16 cellular contexts compared by ENCODE assay signal in genomic region chr11:122105009-122105828, GRCh38. TPM values are rescaled to one million over a fixed set of nuclear protein-coding genes. Genes with fewer than 3 reads are reported as not detected.
DNase-seq lines count a peak whose midpoint lies in the region; ATAC-seq, FAIRE-seq and TF ChIP-seq lines count a peak whose summit lies in the region.
"Had no signal": no experiment of that assay in that cellular context is flagged by ENCODE, and none has a peak within 500 bp of the region (broad histone marks: within the 10 kb centered on the region; RNA-seq: fewer than 3 reads in every experiment).

No MANE protein-coding gene starts in this region.

- H4K20me1 ChIP-seq in astrocyte (ENCODE audit: insufficient read depth, low read length), result peaks cover 76% of the 10 kb centered on the region
- H4K20me1 ChIP-seq: BLaER1 had no signal

- H3K4me3 Mint-ChIP-seq in astrocyte (ENCODE audit: unreplicated experiment), result peak overlapping the region; percentile 29
- H3K4me3 Mint-ChIP-seq: stimulated activated memory B cell treated with anti-CD40 and anti-IgM and Interleukin-4, amounts not matched to agents 10 μg/mL and 1 μg/mL and 100 μg/mL, for 72 hours had no signal

- H3K36me3 ChIP-seq in astrocyte (ENCODE audit: insufficient read depth, low read length), result peaks cover 45% of the 10 kb centered on the region
- H3K36me3 ChIP-seq: BLaER1, esophagus squamous epithelium, SJCRH30 had no signal

- peak overlapping the region; percentile 87 for H3K4me2 ChIP-seq in astrocyte (ENCODE audit: low read length)
- H3K4me2 ChIP-seq: BLaER1 had no signal

- H3K27me3 ChIP-seq in astrocyte (ENCODE audit: insufficient read depth, low read length), result no peaks in the 10 kb centered on the region
- H3K27me3 ChIP-seq: SJCRH30 had no signal

- peak overlapping the region; percentile 48 for H3K9ac ChIP-seq in astrocyte (ENCODE audit: low read length)
- H3K9ac ChIP-seq: BLaER1 had no signal

- peaks cover 1% of the 10 kb centered on the region for H3K9me3 Mint-ChIP-seq in astrocyte (ENCODE audit: unreplicated experiment)

- peaks cover 19% of the 10 kb centered on the region for H3K4me1 Mint-ChIP-seq in astrocyte (ENCODE audit: low read depth, unreplicated experiment)

- FAIRE-seq in astrocyte (lab: Jason Lieb, UNC), result no peak

- H3K4me1 ChIP-seq in astrocyte (ENCODE audit: insufficient read depth, low read length), result peaks cover 66% of the 10 kb centered on the region
- H3K4me1 ChIP-seq: BLaER1, SJCRH30 had no signal

- no peaks in the 10 kb centered on the region for H3K27me3 Mint-ChIP-seq in astrocyte (ENCODE audit: low read depth, unreplicated experiment)

- no peak overlapping the region for H2AFZ ChIP-seq in astrocyte (ENCODE audit: low read depth, low read length)

- TF ChIP-seq CTCF in astrocyte (IDR thresholded peaks at IDR 0.05; ENCODE audit: insufficient read depth, low read depth, low read length), result no peak

- DNase-seq in Ammon's horn (ENCODE audit: low spot score) (peak; percentile 69), LoVo (ENCODE audit: low spot score) (peak; percentile 6), astrocyte (ENCODE audit: low read depth) (peak; percentile 59), midbrain (lab: John Stamatoyannopoulos, UW) (peak; percentile 44), DMS53 treated with DMSO at 0.1 percent for 48 hours (lab: John Stamatoyannopoulos, UW; ENCODE audit: unreplicated experiment) (no peak)
- no peak for DNase-seq in stimulated activated naive CD4-positive, alpha-beta T cell treated with Interleukin-2 at 50 U/mL for 16 hours (lab: John Stamatoyannopoulos, UW)
- DNase-seq: DND-41; esophagus squamous epithelium; NCI-H526; SJCRH30; stimulated activated CD4-positive, alpha-beta T cell treated with anti-CD3 and anti-CD28 coated beads, Interleukin-4, amount 100 ng/mL, for 1 hour had no signal

- ATAC-seq in GM21390 (IDR thresholded peaks at IDR 0.05; ENCODE audit: unreplicated experiment) (no peak), HG02623 (IDR thresholded peaks at IDR 0.05; ENCODE audit: unreplicated experiment) (no peak)
- ATAC-seq: stimulated activated memory B cell treated with anti-CD40 and anti-IgM and Interleukin-4, amounts not matched to agents 10 μg/mL and 1 μg/mL and 100 μg/mL, for 72 hours had no signal

- H3K27ac Mint-ChIP-seq in astrocyte (ENCODE audit: unreplicated experiment), result peak overlapping the region; percentile 54
- H3K27ac Mint-ChIP-seq: stimulated activated memory B cell treated with anti-CD40 and anti-IgM and Interleukin-4, amounts not matched to agents 10 μg/mL and 1 μg/mL and 100 μg/mL, for 72 hours had no signal

- H3K79me2 ChIP-seq in astrocyte (ENCODE audit: insufficient read depth, low read length), result peaks cover 99% of the 10 kb centered on the region

- no peak overlapping the region for H3K4me3 ChIP-seq in astrocyte (ENCODE audit: insufficient read depth, low read depth, low read length)
- H3K4me3 ChIP-seq: BLaER1, esophagus squamous epithelium, SJCRH30 had no signal

- peak overlapping the region; percentile 95 for H3K27ac ChIP-seq in astrocyte (ENCODE audit: low read depth, low read length)
- H3K27ac ChIP-seq: BLaER1, SJCRH30 had no signal

- no peaks in the 10 kb centered on the region for H3K36me3 Mint-ChIP-seq in astrocyte (ENCODE audit: low read depth, unreplicated experiment)
- H3K36me3 Mint-ChIP-seq: stimulated activated memory B cell treated with anti-CD40 and anti-IgM and Interleukin-4, amounts not matched to agents 10 μg/mL and 1 μg/mL and 100 μg/mL, for 72 hours had no signal

- no peaks in the 10 kb centered on the region for H3K9me3 ChIP-seq in astrocyte (ENCODE audit: insufficient read depth, low read depth, low read length)
- H3K9me3 ChIP-seq: BLaER1, esophagus squamous epithelium, SJCRH30 had no signal

RNA-seq across cellular contexts. Expression of gene BLID, which starts 10.8 kb away (rescaled TPM):
- 1.1 and 1.2 TPM in 2 replicates for total RNA-seq in astrocyte
- total RNA-seq: activated CD8-positive, alpha-beta memory T cell treated with anti-CD3 and anti-CD28 coated beads for 36 hours; esophagus squamous epithelium; SJCRH30 had no signal

Comparison
In these comparisons a context has a peak if more than half of its experiments do, and no peak if none do; other contexts are left out.
1. DNase-seq: peak in Ammon's horn (single experiment), LoVo (single experiment), astrocyte (single experiment) and midbrain (single experiment); none in stimulated activated naive CD4-positive, alpha-beta T cell treated with Interleukin-2 at 50 U/mL for 16 hours (single experiment) and DMS53 treated with DMSO at 0.1 percent for 48 hours (single experiment).